25 cellular contexts compared by ENCODE assay signal in genomic region chr3:144242797-144243196, GRCh38.
"Had no signal": no experiment of that assay in that cellular context is flagged by ENCODE, and none has a peak within 500 bp of the region (broad histone marks: within the 10 kb centered on the region; RNA-seq: fewer than 3 reads in every experiment).

No MANE protein-coding gene starts in this region.

- H3K4me3 Mint-ChIP-seq: dendritic cell treated with granulocyte-macrophage colony-stimulating factor and Interleukin-4, amounts not matched to agents 40 ng/mL and 50 ng/mL, for 4 days; effector memory CD8-positive, alpha-beta T cell; endodermal cell; mesothelial cell of epicardium; naive B cell had no signal

- H3K27ac Mint-ChIP-seq: dendritic cell treated with granulocyte-macrophage colony-stimulating factor and Interleukin-4, amounts not matched to agents 40 ng/mL and 50 ng/mL, for 4 days; effector memory CD8-positive, alpha-beta T cell; endodermal cell; mesothelial cell of epicardium; naive B cell had no signal

- H3K4me1 ChIP-seq: colonic mucosa, esophagus muscularis mucosa, foreskin keratinocyte, gastrocnemius medialis, left lung, lower lobe of right lung had no signal

- DNase-seq: colonic mucosa; cortex of kidney; dorsolateral prefrontal cortex; effector CD8-positive, alpha-beta T cell; effector memory CD8-positive, alpha-beta T cell; endodermal cell; foreskin keratinocyte; gastrocnemius medialis; glutamatergic neuron; head of caudate nucleus; heart right ventricle; hippocampal formation; left cardiac atrium; left lung; left ventricle myocardium superior; lower lobe of right lung; mesenchymal stem cell; mucosa of descending colon; naive B cell had no signal

- H3K9me3 ChIP-seq: colonic mucosa, esophagus muscularis mucosa, gastrocnemius medialis, heart right ventricle, left lung, lower lobe of right lung, mucosa of descending colon had no signal

- H3K4me1 Mint-ChIP-seq: endodermal cell, naive B cell had no signal

- H3K36me3 ChIP-seq: colonic mucosa, esophagus muscularis mucosa, gastrocnemius medialis, heart right ventricle, left lung, lower lobe of right lung had no signal

- H3K27ac ChIP-seq: colonic mucosa, dorsolateral prefrontal cortex, esophagus muscularis mucosa, foreskin keratinocyte, gastrocnemius medialis, left lung, lower lobe of right lung had no signal

- H3K4me3 ChIP-seq: colonic mucosa, dorsolateral prefrontal cortex, esophagus muscularis mucosa, gastrocnemius medialis, heart right ventricle, left lung, lower lobe of right lung, mucosa of descending colon had no signal

- H3K9me3 Mint-ChIP-seq: dendritic cell treated with granulocyte-macrophage colony-stimulating factor and Interleukin-4, amounts not matched to agents 40 ng/mL and 50 ng/mL, for 4 days; endodermal cell; mesothelial cell of epicardium; naive B cell had no signal

- FAIRE-seq: endometrium, islet of Langerhans, keratinocyte had no signal

- H3K27me3 ChIP-seq: colonic mucosa, dorsolateral prefrontal cortex, esophagus muscularis mucosa, foreskin keratinocyte, gastrocnemius medialis, heart right ventricle, left lung had no signal

- H3K36me3 Mint-ChIP-seq: mesothelial cell of epicardium had no signal
